In genomic region chr2:113754989-113755689, GRCh38 we compare ENCODE assay signal across 8 cellular contexts. TPM values are rescaled to one million over a fixed set of nuclear protein-coding genes. Genes with fewer than 3 reads are reported as not detected.
DNase-seq lines count a peak whose midpoint lies in the region; ATAC-seq and TF ChIP-seq lines count a peak whose summit lies in the region.

No MANE protein-coding gene starts in this region.

- H3K9me3 ChIP-seq in HAP-1: no peaks in the 10 kb centered on the region
- no peaks in the 10 kb centered on the region for H3K9me3 ChIP-seq in adrenal gland (replicated peaks in 1 of 3)
- no peaks in the 10 kb centered on the region for H3K9me3 ChIP-seq in thymus (ENCODE audit: control insufficient read depth)

- peaks cover 18% of the 10 kb centered on the region for H3K36me3 ChIP-seq in HAP-1 (replicated peaks)
- peaks cover 0 to 12% of the 10 kb centered on the region in 2 donors for H3K36me3 ChIP-seq in adrenal gland (replicated peaks in 1 of 2)
- H3K36me3 ChIP-seq in thymus (ENCODE audit: control insufficient read depth, insufficient read depth): peaks cover 8% of the 10 kb centered on the region

- H3K4me3 ChIP-seq in AG04449 (ENCODE audit: low read depth, low read length): peak overlapping the region; percentile 97
- H3K4me3 ChIP-seq in HAP-1: peak overlapping the region; percentile 85
- H3K4me3 ChIP-seq in adrenal gland: peak overlapping the region in 2 of 4 donors; percentile 87 to 96
- peak overlapping the region; percentile 90 for H3K4me3 ChIP-seq in thymus (ENCODE audit: low read length)

- no peak for DNase-seq in AG04449 (ENCODE audit: low read depth, low spot score)
- peak in 1 of 2 experiments; percentile 7 for DNase-seq in HAP-1 (ENCODE audit: low spot score in 2 of 2)
- no peak for DNase-seq in adrenal gland
- DNase-seq in left kidney (ENCODE audit: low read depth, low spot score): peak; percentile 34
- DNase-seq in epidermal melanocyte (ENCODE audit: insufficient read length, low spot score): no peak

- no peak for TF ChIP-seq POLR2A in adrenal gland (IDR thresholded peaks at IDR 0.05)

- peaks cover 4% of the 10 kb centered on the region; the same call in 1 of the 2 replicates for H3K4me1 ChIP-seq in HAP-1
- peaks cover 6 to 39% of the 10 kb centered on the region in 2 donors for H3K4me1 ChIP-seq in adrenal gland (replicated peaks in 1 of 2)
- H3K4me1 ChIP-seq in thymus (ENCODE audit: control insufficient read depth, insufficient read depth, low read length): peaks cover 4% of the 10 kb centered on the region

- WGBS in adrenal gland, 4 donors: 17 to 23% (median 20%) methylated on average over 10 of the region's 10 CpGs
- 61% methylated on average over 10 of the region's 10 CpGs for WGBS in thymus

- CTCF ChIA-PET in AG04449 (lab: Yijun Ruan, JAX): interaction anchor here (1.3 kb wide), 1 partner anchor 8 kb away, joined by 3 read pairs; no protein-coding TSS in a partner anchor

- intact Hi-C loops in adrenal gland (cut with DNase I): loop anchor here in 1 of 2 donors (10.0 kb wide), 2 partner anchors 60 to 140 kb away; partner anchors contain the start of gene ACTR3

- ATAC-seq in HG02763 (IDR thresholded peaks at IDR 0.05; ENCODE audit: unreplicated experiment) (no peak), HG03442 (IDR thresholded peaks at IDR 0.05; ENCODE audit: unreplicated experiment) (no peak)

- POLR2A ChIA-PET in AG04449 (lab: Yijun Ruan, JAX): interaction anchor here (1.9 to 2.3 kb wide), 2 partner anchors 131 to 134 kb away, joined by 9 to 40 read pairs; partner anchors contain the start of gene ACTR3

- H3K27me3 ChIP-seq in HAP-1 (ENCODE audit: low read depth): no peaks in the 10 kb centered on the region
- no peaks in the 10 kb centered on the region for H3K27me3 ChIP-seq in adrenal gland
- no peaks in the 10 kb centered on the region for H3K27me3 ChIP-seq in thymus (ENCODE audit: control insufficient read depth, insufficient read depth)

- H3K27ac ChIP-seq in adrenal gland (peak overlapping the region in 4 of 5 donors; percentile 92 to 99 (median 97)), thymus (ENCODE audit: low read depth) (no peak overlapping the region)

- in situ Hi-C loops in HAP-1 (cut with MboI; ENCODE audit: low sequenced_read_pairs): loop anchor here (10.0 kb wide), 1 partner anchor 140 kb away; the partner anchor contains the start of gene ACTR3

- no peak for TF ChIP-seq CTCF in AG04449 (IDR thresholded peaks at IDR 0.05; ENCODE audit: insufficient read depth, low read length, missing control alignments)
- no peak for TF ChIP-seq CTCF in adrenal gland (IDR thresholded peaks at IDR 0.05)

RNA-seq across cellular contexts. Expression of gene SLC35F5, which starts 1.3 kb away (rescaled TPM):
- 100 to 1,000 TPM; 124 to 466 (median 241) TPM for total RNA-seq in adrenal gland
- polyA plus RNA-seq in adrenal gland: 100 to 1,000 TPM in 1 of 3 donors, 10 to 100 TPM in 2; 22.5 to 141 (median 49.9) TPM
- polyA plus RNA-seq in thymus: 32.4 TPM
